ENCODE assay signal across 1 cellular context in the genomic region with DNA sequence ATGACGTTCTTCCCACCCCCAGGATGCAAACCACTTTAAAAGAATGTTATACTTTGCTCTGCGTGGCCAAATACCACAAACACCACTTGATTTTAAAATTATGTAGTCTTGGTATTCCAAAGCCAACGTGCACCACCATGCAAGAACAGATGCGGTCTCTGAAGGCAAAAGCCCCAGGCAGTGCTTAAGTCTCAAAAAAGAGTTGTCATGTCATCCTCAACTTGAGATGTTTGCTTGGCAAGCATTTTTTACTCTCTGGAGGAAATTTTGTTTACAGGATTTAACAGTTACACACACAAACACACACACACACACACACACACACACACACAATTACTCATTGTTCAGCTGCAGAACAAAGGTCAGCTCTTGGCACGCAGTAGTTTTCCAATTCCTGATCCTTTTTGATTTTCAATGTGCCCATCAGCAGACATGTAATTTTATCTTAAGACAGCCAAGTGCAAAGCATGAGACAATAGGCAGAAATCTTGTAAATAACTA.
A peak's percentile ranks its signal among the peaks of the same experiment; 100 is the strongest.
TF ChIP-seq lines count a peak whose summit lies in the region.

No MANE protein-coding gene starts in this region.

TF ChIP-seq in endothelial cell of umbilical vein, 7 proteins besides CTCF, POLR2A, EP300 and RAD21:
- peak; percentile 35 for TF ChIP-seq FOS (IDR thresholded peaks at IDR 0.05; ENCODE audit: borderline replicate concordance, insufficient read depth, low read length)
- no peak for TF ChIP-seq JUN (IDR thresholded peaks at IDR 0.05; ENCODE audit: borderline replicate concordance, insufficient read depth, insufficient read length, low read depth)
